Comparison of ENCODE assay signal across 2 cellular contexts in the genomic region with DNA sequence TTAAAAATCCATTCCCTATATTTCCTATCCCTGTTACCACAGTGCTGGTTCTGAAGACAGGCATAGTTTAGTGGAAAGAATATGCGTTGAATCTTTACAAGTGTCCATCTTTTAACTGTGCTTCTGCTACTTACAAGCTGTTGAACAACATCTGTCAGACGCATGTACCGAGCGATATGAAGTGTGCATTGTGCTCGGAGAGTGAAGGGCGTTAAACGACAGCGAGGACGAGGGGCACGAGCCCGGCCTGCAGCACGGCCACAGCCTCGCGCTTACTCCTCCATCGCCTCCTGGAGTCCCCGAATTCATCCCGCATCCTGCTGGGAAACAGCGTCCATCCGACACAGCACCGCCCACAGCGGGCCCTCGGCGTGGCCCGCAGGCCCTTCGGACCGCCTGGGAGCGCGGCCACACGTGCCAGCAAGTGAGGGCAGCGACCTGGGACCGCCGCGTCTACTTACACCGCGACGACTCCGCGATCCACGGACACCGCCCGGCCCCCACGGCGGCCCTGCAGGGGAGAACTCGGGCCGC.
A peak's percentile ranks its signal among the peaks of the same experiment; 100 is the strongest.
TF ChIP-seq lines count a peak whose summit lies in the region.

No MANE protein-coding gene starts in this region.

TF ChIP-seq in A549, 52 proteins besides CTCF, POLR2A, EP300 and RAD21:
- TF ChIP-seq, protein P1, sequence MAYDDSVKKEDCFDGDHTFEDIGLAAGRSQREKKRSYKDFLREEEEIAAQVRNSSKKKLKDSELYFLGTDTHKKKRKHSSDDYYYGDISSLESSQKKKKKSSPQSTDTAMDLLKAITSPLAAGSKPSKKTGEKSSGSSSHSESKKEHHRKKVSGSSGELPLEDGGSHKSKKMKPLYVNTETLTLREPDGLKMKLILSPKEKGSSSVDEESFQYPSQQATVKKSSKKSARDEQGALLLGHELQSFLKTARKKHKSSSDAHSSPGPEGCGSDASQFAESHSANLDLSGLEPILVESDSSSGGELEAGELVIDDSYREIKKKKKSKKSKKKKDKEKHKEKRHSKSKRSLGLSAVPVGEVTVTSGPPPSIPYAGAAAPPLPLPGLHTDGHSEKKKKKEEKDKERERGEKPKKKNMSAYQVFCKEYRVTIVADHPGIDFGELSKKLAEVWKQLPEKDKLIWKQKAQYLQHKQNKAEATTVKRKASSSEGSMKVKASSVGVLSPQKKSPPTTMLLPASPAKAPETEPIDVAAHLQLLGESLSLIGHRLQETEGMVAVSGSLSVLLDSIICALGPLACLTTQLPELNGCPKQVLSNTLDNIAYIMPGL (CRISPR knock-in tag; IDR thresholded peaks at IDR 0.05; ENCODE audit: borderline replicate concordance) = no peak
- TF ChIP-seq POLR2AphosphoS2 (conservative IDR thresholded peaks at IDR 0.05; ENCODE audit: low read length) (no peak), NPAS2 (CRISPR knock-in tag; IDR thresholded peaks at IDR 0.05; ENCODE audit: borderline replicate concordance) (no peak)

TF ChIP-seq in HepG2, 621 proteins besides CTCF, POLR2A, EP300 and RAD21 (continues in another document):
- TF ChIP-seq MXI1 (IDR thresholded peaks at IDR 0.05; ENCODE audit: borderline replicate concordance, low read depth, low read length) (no peak), ZNF772 (CRISPR knock-in tag; IDR thresholded peaks at IDR 0.05) (peak; percentile 61; the same call in 1 of the 2 replicates), MTA3 (CRISPR knock-in tag; IDR thresholded peaks at IDR 0.05) (no peak), ZNF331 (CRISPR knock-in tag; IDR thresholded peaks at IDR 0.05) (no peak), ZNF292 (CRISPR knock-in tag; IDR thresholded peaks at IDR 0.05; ENCODE audit: borderline replicate concordance, low read depth) (no peak), ZNF253 (CRISPR knock-in tag; IDR thresholded peaks at IDR 0.05; ENCODE audit: borderline replicate concordance) (no peak), MATR3 (CRISPR knock-in tag; IDR thresholded peaks at IDR 0.05) (no peak), SRSF9 (IDR thresholded peaks at IDR 0.05; ENCODE audit: borderline replicate concordance, insufficient read depth, low read depth, low read length, poor library complexity, severe bottlenecking) (no peak), MAFK (conservative IDR thresholded peaks at IDR 0.05 in 1 of 2, IDR thresholded peaks at IDR 0.05 in 1 of 2; ENCODE audit: low read length in 2 of 2) (no peak), ATM (IDR thresholded peaks at IDR 0.05; ENCODE audit: borderline replicate concordance) (no peak), DMAP1 (CRISPR knock-in tag; IDR thresholded peaks at IDR 0.05) (no peak; the same call in 1 of the 2 replicates), ZNF10 (CRISPR knock-in tag; IDR thresholded peaks at IDR 0.05; ENCODE audit: borderline replicate concordance, low read depth) (no peak), MED13 (CRISPR knock-in tag; IDR thresholded peaks at IDR 0.05) (no peak; the same call in 1 of the 2 replicates), ZNF615 (CRISPR knock-in tag; IDR thresholded peaks at IDR 0.05; ENCODE audit: borderline replicate concordance) (no peak), ZMAT3 (CRISPR knock-in tag; conservative IDR thresholded peaks at IDR 0.05) (no peak), NR2F6 (IDR thresholded peaks at IDR 0.05) (no peak), NR2F6 (CRISPR knock-in tag; IDR thresholded peaks at IDR 0.05) (no peak; the same call in 1 of the 2 replicates), DNMT1 (CRISPR knock-in tag; IDR thresholded peaks at IDR 0.05) (no peak), MEIS1 (CRISPR knock-in tag; IDR thresholded peaks at IDR 0.05; ENCODE audit: borderline replicate concordance) (no peak), MAFG (CRISPR knock-in tag; IDR thresholded peaks at IDR 0.05) (no peak), KDM5A (IDR thresholded peaks at IDR 0.05; ENCODE audit: borderline replicate concordance, low read length) (no peak), ZNF883 (CRISPR knock-in tag; IDR thresholded peaks at IDR 0.05; ENCODE audit: not compliant biosample characterization) (no peak), ZNF329 (CRISPR knock-in tag; IDR thresholded peaks at IDR 0.05; ENCODE audit: low read depth) (no peak), HIVEP1 (CRISPR knock-in tag; IDR thresholded peaks at IDR 0.05) (no peak), PLRG1 (conservative IDR thresholded peaks at IDR 0.05) (no peak), KAT8 (CRISPR knock-in tag; IDR thresholded peaks at IDR 0.05) (no peak), FLYWCH1 (CRISPR knock-in tag; IDR thresholded peaks at IDR 0.05) (no peak), YEATS2 (CRISPR knock-in tag; IDR thresholded peaks at IDR 0.05; ENCODE audit: borderline replicate concordance) (no peak), CBFB (CRISPR knock-in tag; IDR thresholded peaks at IDR 0.05) (no peak; the same call in 1 of the 2 replicates), HNRNPH1 (optimal IDR thresholded peaks at IDR 0.05; ENCODE audit: low read depth, low read length) (no peak), ZSCAN22 (CRISPR knock-in tag; IDR thresholded peaks at IDR 0.05) (no peak), NFIB (CRISPR knock-in tag; IDR thresholded peaks at IDR 0.05; ENCODE audit: borderline replicate concordance) (no peak), SNRNP70 (IDR thresholded peaks at IDR 0.05; ENCODE audit: low read depth, low read length) (no peak)
- TF ChIP-seq, protein P2, sequence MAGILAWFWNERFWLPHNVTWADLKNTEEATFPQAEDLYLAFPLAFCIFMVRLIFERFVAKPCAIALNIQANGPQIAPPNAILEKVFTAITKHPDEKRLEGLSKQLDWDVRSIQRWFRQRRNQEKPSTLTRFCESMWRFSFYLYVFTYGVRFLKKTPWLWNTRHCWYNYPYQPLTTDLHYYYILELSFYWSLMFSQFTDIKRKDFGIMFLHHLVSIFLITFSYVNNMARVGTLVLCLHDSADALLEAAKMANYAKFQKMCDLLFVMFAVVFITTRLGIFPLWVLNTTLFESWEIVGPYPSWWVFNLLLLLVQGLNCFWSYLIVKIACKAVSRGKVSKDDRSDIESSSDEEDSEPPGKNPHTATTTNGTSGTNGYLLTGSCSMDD (CRISPR knock-in tag; IDR thresholded peaks at IDR 0.05) = no peak
- TF ChIP-seq, protein P3, sequence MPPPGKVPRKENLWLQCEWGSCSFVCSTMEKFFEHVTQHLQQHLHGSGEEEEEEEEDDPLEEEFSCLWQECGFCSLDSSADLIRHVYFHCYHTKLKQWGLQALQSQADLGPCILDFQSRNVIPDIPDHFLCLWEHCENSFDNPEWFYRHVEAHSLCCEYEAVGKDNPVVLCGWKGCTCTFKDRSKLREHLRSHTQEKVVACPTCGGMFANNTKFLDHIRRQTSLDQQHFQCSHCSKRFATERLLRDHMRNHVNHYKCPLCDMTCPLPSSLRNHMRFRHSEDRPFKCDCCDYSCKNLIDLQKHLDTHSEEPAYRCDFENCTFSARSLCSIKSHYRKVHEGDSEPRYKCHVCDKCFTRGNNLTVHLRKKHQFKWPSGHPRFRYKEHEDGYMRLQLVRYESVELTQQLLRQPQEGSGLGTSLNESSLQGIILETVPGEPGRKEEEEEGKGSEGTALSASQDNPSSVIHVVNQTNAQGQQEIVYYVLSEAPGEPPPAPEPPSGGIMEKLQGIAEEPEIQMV (CRISPR knock-in tag; IDR thresholded peaks at IDR 0.05; ENCODE audit: low read depth) = no peak
- TF ChIP-seq, protein P4, sequence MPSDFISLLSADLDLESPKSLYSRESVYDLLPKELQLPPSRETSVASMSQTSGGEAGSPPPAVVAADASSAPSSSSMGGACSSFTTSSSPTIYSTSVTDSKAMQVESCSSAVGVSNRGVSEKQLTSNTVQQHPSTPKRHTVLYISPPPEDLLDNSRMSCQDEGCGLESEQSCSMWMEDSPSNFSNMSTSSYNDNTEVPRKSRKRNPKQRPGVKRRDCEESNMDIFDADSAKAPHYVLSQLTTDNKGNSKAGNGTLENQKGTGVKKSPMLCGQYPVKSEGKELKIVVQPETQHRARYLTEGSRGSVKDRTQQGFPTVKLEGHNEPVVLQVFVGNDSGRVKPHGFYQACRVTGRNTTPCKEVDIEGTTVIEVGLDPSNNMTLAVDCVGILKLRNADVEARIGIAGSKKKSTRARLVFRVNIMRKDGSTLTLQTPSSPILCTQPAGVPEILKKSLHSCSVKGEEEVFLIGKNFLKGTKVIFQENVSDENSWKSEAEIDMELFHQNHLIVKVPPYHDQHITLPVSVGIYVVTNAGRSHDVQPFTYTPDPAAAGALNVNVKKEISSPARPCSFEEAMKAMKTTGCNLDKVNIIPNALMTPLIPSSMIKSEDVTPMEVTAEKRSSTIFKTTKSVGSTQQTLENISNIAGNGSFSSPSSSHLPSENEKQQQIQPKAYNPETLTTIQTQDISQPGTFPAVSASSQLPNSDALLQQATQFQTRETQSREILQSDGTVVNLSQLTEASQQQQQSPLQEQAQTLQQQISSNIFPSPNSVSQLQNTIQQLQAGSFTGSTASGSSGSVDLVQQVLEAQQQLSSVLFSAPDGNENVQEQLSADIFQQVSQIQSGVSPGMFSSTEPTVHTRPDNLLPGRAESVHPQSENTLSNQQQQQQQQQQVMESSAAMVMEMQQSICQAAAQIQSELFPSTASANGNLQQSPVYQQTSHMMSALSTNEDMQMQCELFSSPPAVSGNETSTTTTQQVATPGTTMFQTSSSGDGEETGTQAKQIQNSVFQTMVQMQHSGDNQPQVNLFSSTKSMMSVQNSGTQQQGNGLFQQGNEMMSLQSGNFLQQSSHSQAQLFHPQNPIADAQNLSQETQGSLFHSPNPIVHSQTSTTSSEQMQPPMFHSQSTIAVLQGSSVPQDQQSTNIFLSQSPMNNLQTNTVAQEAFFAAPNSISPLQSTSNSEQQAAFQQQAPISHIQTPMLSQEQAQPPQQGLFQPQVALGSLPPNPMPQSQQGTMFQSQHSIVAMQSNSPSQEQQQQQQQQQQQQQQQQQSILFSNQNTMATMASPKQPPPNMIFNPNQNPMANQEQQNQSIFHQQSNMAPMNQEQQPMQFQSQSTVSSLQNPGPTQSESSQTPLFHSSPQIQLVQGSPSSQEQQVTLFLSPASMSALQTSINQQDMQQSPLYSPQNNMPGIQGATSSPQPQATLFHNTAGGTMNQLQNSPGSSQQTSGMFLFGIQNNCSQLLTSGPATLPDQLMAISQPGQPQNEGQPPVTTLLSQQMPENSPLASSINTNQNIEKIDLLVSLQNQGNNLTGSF (CRISPR knock-in tag; IDR thresholded peaks at IDR 0.05) = peak; percentile 55
- TF ChIP-seq, protein P5, sequence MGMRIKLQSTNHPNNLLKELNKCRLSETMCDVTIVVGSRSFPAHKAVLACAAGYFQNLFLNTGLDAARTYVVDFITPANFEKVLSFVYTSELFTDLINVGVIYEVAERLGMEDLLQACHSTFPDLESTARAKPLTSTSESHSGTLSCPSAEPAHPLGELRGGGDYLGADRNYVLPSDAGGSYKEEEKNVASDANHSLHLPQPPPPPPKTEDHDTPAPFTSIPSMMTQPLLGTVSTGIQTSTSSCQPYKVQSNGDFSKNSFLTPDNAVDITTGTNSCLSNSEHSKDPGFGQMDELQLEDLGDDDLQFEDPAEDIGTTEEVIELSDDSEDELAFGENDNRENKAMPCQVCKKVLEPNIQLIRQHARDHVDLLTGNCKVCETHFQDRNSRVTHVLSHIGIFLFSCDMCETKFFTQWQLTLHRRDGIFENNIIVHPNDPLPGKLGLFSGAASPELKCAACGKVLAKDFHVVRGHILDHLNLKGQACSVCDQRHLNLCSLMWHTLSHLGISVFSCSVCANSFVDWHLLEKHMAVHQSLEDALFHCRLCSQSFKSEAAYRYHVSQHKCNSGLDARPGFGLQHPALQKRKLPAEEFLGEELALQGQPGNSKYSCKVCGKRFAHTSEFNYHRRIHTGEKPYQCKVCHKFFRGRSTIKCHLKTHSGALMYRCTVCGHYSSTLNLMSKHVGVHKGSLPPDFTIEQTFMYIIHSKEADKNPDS (CRISPR knock-in tag; IDR thresholded peaks at IDR 0.05) = 0 out of 2 replicates have a peak, but pooled peaks have one; percentile 3
- TF ChIP-seq, protein P6, sequence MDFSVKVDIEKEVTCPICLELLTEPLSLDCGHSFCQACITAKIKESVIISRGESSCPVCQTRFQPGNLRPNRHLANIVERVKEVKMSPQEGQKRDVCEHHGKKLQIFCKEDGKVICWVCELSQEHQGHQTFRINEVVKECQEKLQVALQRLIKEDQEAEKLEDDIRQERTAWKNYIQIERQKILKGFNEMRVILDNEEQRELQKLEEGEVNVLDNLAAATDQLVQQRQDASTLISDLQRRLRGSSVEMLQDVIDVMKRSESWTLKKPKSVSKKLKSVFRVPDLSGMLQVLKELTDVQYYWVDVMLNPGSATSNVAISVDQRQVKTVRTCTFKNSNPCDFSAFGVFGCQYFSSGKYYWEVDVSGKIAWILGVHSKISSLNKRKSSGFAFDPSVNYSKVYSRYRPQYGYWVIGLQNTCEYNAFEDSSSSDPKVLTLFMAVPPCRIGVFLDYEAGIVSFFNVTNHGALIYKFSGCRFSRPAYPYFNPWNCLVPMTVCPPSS (IDR thresholded peaks at IDR 0.05) = no peak
- TF ChIP-seq, protein P7, sequence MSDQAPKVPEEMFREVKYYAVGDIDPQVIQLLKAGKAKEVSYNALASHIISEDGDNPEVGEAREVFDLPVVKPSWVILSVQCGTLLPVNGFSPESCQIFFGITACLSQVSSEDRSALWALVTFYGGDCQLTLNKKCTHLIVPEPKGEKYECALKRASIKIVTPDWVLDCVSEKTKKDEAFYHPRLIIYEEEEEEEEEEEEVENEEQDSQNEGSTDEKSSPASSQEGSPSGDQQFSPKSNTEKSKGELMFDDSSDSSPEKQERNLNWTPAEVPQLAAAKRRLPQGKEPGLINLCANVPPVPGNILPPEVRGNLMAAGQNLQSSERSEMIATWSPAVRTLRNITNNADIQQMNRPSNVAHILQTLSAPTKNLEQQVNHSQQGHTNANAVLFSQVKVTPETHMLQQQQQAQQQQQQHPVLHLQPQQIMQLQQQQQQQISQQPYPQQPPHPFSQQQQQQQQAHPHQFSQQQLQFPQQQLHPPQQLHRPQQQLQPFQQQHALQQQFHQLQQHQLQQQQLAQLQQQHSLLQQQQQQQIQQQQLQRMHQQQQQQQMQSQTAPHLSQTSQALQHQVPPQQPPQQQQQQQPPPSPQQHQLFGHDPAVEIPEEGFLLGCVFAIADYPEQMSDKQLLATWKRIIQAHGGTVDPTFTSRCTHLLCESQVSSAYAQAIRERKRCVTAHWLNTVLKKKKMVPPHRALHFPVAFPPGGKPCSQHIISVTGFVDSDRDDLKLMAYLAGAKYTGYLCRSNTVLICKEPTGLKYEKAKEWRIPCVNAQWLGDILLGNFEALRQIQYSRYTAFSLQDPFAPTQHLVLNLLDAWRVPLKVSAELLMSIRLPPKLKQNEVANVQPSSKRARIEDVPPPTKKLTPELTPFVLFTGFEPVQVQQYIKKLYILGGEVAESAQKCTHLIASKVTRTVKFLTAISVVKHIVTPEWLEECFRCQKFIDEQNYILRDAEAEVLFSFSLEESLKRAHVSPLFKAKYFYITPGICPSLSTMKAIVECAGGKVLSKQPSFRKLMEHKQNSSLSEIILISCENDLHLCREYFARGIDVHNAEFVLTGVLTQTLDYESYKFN (CRISPR knock-in tag; conservative IDR thresholded peaks at IDR 0.05) = 0 out of 2 replicates have a peak, but pooled peaks have one; percentile 4
